In genomic region chr9:1458503-1458902, GRCh38 we compare ENCODE assay signal across 1 cellular context.
TF ChIP-seq lines count a peak whose summit lies in the region.

No MANE protein-coding gene starts in this region.

TF ChIP-seq in GM23338, 12 proteins besides CTCF, POLR2A, EP300 and RAD21 (continued from another document):
- no peak for TF ChIP-seq ZNF462 (CRISPR knock-in tag; IDR thresholded peaks at IDR 0.05)
- TF ChIP-seq STAT1 (IDR thresholded peaks at IDR 0.05; ENCODE audit: unreplicated experiment): no peak
